Comparison of ENCODE assay signal across 16 cellular contexts in genomic region chr3:138943724-138944131, GRCh38. TPM values are rescaled to one million over a fixed set of nuclear protein-coding genes. Genes with fewer than 3 reads are reported as not detected.
DNase-seq lines count a peak whose midpoint lies in the region; ATAC-seq and TF ChIP-seq lines count a peak whose summit lies in the region.
"Had no signal": no experiment of that assay in that cellular context is flagged by ENCODE, and none has a peak within 500 bp of the region (broad histone marks: within the 10 kb centered on the region; RNA-seq: fewer than 3 reads in every experiment).

No MANE protein-coding gene starts in this region.

- H3K4me2 ChIP-seq in fibroblast of lung (ENCODE audit: extremely low read depth, insufficient read depth, low read length), result no peak overlapping the region
- peak overlapping the region; percentile 69 for H3K4me2 ChIP-seq in neural progenitor cell

- no peak overlapping the region for H2AFZ ChIP-seq in fibroblast of lung (ENCODE audit: low read length)
- H2AFZ ChIP-seq in neural progenitor cell (replicated peaks), result no peak overlapping the region

- peaks cover 88% of the 10 kb centered on the region for H3K27me3 Mint-ChIP-seq in activated CD4-positive, alpha-beta T cell treated with anti-CD3 and anti-CD28 coated beads, Interleukin-2, amount 10 ng/mL, durations not matched to agents 7 days and 5 days
- peaks cover 98% of the 10 kb centered on the region for H3K27me3 Mint-ChIP-seq in WTC11 (ENCODE audit: low read depth)
- H3K27me3 Mint-ChIP-seq in neural progenitor cell (ENCODE audit: insufficient read depth, low read depth), result peaks cover 81% of the 10 kb centered on the region

- H3F3A ChIP-seq in neural progenitor cell (ENCODE audit: low read depth), result peaks cover 20% of the 10 kb centered on the region

- DNase-seq in activated CD4-positive, alpha-beta T cell treated with anti-CD3 and anti-CD28 coated beads, Interleukin-2, amount 10 ng/mL, durations not matched to agents 7 days and 5 days, result no peak
- DNase-seq in activated CD4-positive, alpha-beta T cell treated with anti-CD3 and anti-CD28 coated beads for 48 hours, result no peak
- no peak for DNase-seq in WTC11 (ENCODE audit: low spot score)
- DNase-seq in fibroblast of lung (ENCODE audit: low read depth in 2 of 2), result peak; percentile 15 to 58
- peak; percentile 59 for DNase-seq in neural progenitor cell (ENCODE audit: low spot score)
- no peak for DNase-seq in superior temporal gyrus (ENCODE audit: extremely low spot score)
- no peak for DNase-seq in dedifferentiated amniotic fluid mesenchymal stem cell (ENCODE audit: extremely low spot score)
- no peak for DNase-seq in kidney glomerular epithelial cell (lab: John Stamatoyannopoulos, UW)
- DNase-seq: brain microvascular endothelial cell; DND-41; islet precursor cell; NCI-H146; NK-92 treated with Interleukin-12 subunit alpha and Interleukin-12 subunit beta, amount 100 ng/mL, for 24 hours; nucleus accumbens; uterus had no signal

- ATAC-seq in WTC11, result no peak

- H3K4me1 Mint-ChIP-seq in activated CD4-positive, alpha-beta T cell treated with anti-CD3 and anti-CD28 coated beads, Interleukin-2, amount 10 ng/mL, durations not matched to agents 7 days and 5 days, result peaks cover 25% of the 10 kb centered on the region
- H3K4me1 Mint-ChIP-seq in WTC11 (peaks cover 51% of the 10 kb centered on the region), neural progenitor cell (peaks cover 29% of the 10 kb centered on the region)

- no peak overlapping the region for H3K27ac ChIP-seq in fibroblast of lung (ENCODE audit: insufficient read depth, low read length)
- no peak overlapping the region for H3K27ac ChIP-seq in neural progenitor cell
- H3K27ac ChIP-seq: brain microvascular endothelial cell, esophagus muscularis mucosa, uterus had no signal

- TF ChIP-seq CTCF in WTC11 (IDR thresholded peaks at IDR 0.05) (no peak), fibroblast of lung (conservative IDR thresholded peaks at IDR 0.05 in 1 of 2, IDR thresholded peaks at IDR 0.05 in 1 of 2; ENCODE audit: low read depth in 1 of 2, low read length in 2 of 2) (no peak), neural progenitor cell (IDR thresholded peaks at IDR 0.05) (no peak)

- H4K20me1 ChIP-seq in fibroblast of lung (ENCODE audit: control insufficient read depth, extremely low read depth, insufficient read depth, low read length) (no peaks in the 10 kb centered on the region), neural progenitor cell (ENCODE audit: low read depth) (peaks cover 94% of the 10 kb centered on the region)

- H3K27me3 ChIP-seq in fibroblast of lung (ENCODE audit: control insufficient read depth, insufficient read depth, low read length) (peaks cover 95% of the 10 kb centered on the region), neural progenitor cell (peaks cover 100% of the 10 kb centered on the region)

- H3K36me3 ChIP-seq in fibroblast of lung (ENCODE audit: control insufficient read depth, insufficient read depth, low read length) (no peaks in the 10 kb centered on the region), neural progenitor cell (no peaks in the 10 kb centered on the region)
- H3K36me3 ChIP-seq: brain microvascular endothelial cell, esophagus muscularis mucosa, uterus had no signal

- H3K4me1 ChIP-seq in fibroblast of lung (ENCODE audit: control insufficient read depth, extremely low read depth, insufficient read depth, low read length), result no peaks in the 10 kb centered on the region
- H3K4me1 ChIP-seq in neural progenitor cell, result peaks cover 49% of the 10 kb centered on the region

- H3K9me3 ChIP-seq in fibroblast of lung (ENCODE audit: control insufficient read depth, insufficient read depth, low read depth, low read length), result no peaks in the 10 kb centered on the region
- no peaks in the 10 kb centered on the region for H3K9me3 ChIP-seq in neural progenitor cell (ENCODE audit: low read depth)
- H3K9me3 ChIP-seq: esophagus muscularis mucosa, uterus had no signal

- POLR2A ChIA-PET in activated CD4-positive, alpha-beta T cell treated with anti-CD3 and anti-CD28 coated beads, Interleukin-2, amount 10 ng/mL, durations not matched to agents 7 days and 5 days (lab: Charles Lee), result no interaction called here
- POLR2A ChIA-PET in WTC11 (lab: Charles Lee), result no interaction called here

- H3K36me3 Mint-ChIP-seq in activated CD4-positive, alpha-beta T cell treated with anti-CD3 and anti-CD28 coated beads, Interleukin-2, amount 10 ng/mL, durations not matched to agents 7 days and 5 days (ENCODE audit: low read depth), result no peaks in the 10 kb centered on the region
- H3K36me3 Mint-ChIP-seq in WTC11 (no peaks in the 10 kb centered on the region; the same call in 1 of the 2 replicates), neural progenitor cell (no peaks in the 10 kb centered on the region)

- H3K79me2 ChIP-seq in fibroblast of lung (ENCODE audit: control insufficient read depth, insufficient read depth, low read length) (no peaks in the 10 kb centered on the region), neural progenitor cell (ENCODE audit: low read depth) (no peaks in the 10 kb centered on the region)

- H3K4me3 Mint-ChIP-seq in activated CD4-positive, alpha-beta T cell treated with anti-CD3 and anti-CD28 coated beads, Interleukin-2, amount 10 ng/mL, durations not matched to agents 7 days and 5 days, result no peak overlapping the region
- H3K4me3 Mint-ChIP-seq in WTC11 (peak overlapping the region; percentile 80), neural progenitor cell (peak overlapping the region; percentile 83)

- no peak overlapping the region for H3K9ac ChIP-seq in fibroblast of lung (ENCODE audit: insufficient read depth, low read length)
- H3K9ac ChIP-seq in neural progenitor cell, result no peak overlapping the region

- CTCF ChIA-PET in activated CD4-positive, alpha-beta T cell treated with anti-CD3 and anti-CD28 coated beads, Interleukin-2, amount 10 ng/mL, durations not matched to agents 7 days and 5 days (lab: Charles Lee), result interaction anchor here (0.6 kb wide), 1 partner anchor 19 kb away, joined by 3 read pairs; no protein-coding TSS in a partner anchor
- CTCF ChIA-PET in WTC11 (lab: Charles Lee), result interaction anchor here (2.1 to 9.6 kb wide), 5 partner anchors 5 to 385 kb away, joined by 6 to 158 read pairs (median 17); no protein-coding TSS in a partner anchor

- H3K27ac Mint-ChIP-seq in activated CD4-positive, alpha-beta T cell treated with anti-CD3 and anti-CD28 coated beads, Interleukin-2, amount 10 ng/mL, durations not matched to agents 7 days and 5 days, result peak overlapping the region; percentile 31
- H3K27ac Mint-ChIP-seq in WTC11 (no peak overlapping the region), neural progenitor cell (no peak overlapping the region)

- H3K9me3 Mint-ChIP-seq in activated CD4-positive, alpha-beta T cell treated with anti-CD3 and anti-CD28 coated beads, Interleukin-2, amount 10 ng/mL, durations not matched to agents 7 days and 5 days, result no peaks in the 10 kb centered on the region
- H3K9me3 Mint-ChIP-seq in WTC11, result no peaks in the 10 kb centered on the region
- no peaks in the 10 kb centered on the region for H3K9me3 Mint-ChIP-seq in neural progenitor cell

- H3K4me3 ChIP-seq in fibroblast of lung (replicated peaks in 1 of 4; ENCODE audit: control extremely low read depth in 1 of 4, insufficient read depth in 1 of 4, low read depth in 3 of 4, low read length in 4 of 4) (no peak overlapping the region), neural progenitor cell (no peak overlapping the region)

TF ChIP-seq in WTC11, 78 proteins besides CTCF, POLR2A, EP300 and RAD21 (continues in another document):
- TF ChIP-seq JAZF1 (CRISPR knock-in tag; IDR thresholded peaks at IDR 0.05) (no peak), OVOL2 (CRISPR knock-in tag; IDR thresholded peaks at IDR 0.05; ENCODE audit: borderline replicate concordance) (no peak), HMGA2 (CRISPR knock-in tag; IDR thresholded peaks at IDR 0.05) (no peak), ERG (CRISPR knock-in tag; IDR thresholded peaks at IDR 0.05) (no peak)

RNA-seq across cellular contexts. Expression of gene FOXL2, which starts 3.2 kb away (rescaled TPM):
- total RNA-seq in activated CD4-positive, alpha-beta T cell treated with anti-CD3 and anti-CD28 coated beads, Interleukin-2, amount 10 ng/mL, durations not matched to agents 7 days and 5 days, result not detected
- total RNA-seq in WTC11 (2021) (0.82 to 1.6 TPM (median 1.4 TPM) in 3 replicates), fibroblast of lung (under 0.01 TPM in 2 replicates), neural progenitor cell (ENCODE audit: low replicate concordance) (not detected in 2 replicates)
- polyA plus RNA-seq in fibroblast of lung, result 0.02 and 0.03 TPM in 2 replicates
- 0.06 and 0.07 TPM in 2 replicates for polyA plus RNA-seq in fibroblast of lung (2012)
- polyA minus RNA-seq in fibroblast of lung (ENCODE audit: low replicate concordance), result not detected in 2 replicates

RNA-seq across cellular contexts. Expression of gene FOXL2NB, which starts 3.3 kb away (rescaled TPM):
- total RNA-seq in activated CD4-positive, alpha-beta T cell treated with anti-CD3 and anti-CD28 coated beads, Interleukin-2, amount 10 ng/mL, durations not matched to agents 7 days and 5 days, result not detected
- total RNA-seq in WTC11 (2021) (2.2 to 5.1 TPM (median 2.9 TPM) in 3 replicates), fibroblast of lung (not detected in 2 replicates), neural progenitor cell (ENCODE audit: low replicate concordance) (0.09 TPM in 1 of 2 replicates, not detected in the other)
- 0.03 TPM in 1 of 2 replicates, not detected in the other for polyA plus RNA-seq in fibroblast of lung
- polyA plus RNA-seq in fibroblast of lung (2012), result not detected in 2 replicates
- polyA minus RNA-seq in fibroblast of lung (ENCODE audit: low replicate concordance), result not detected in 2 replicates
- total RNA-seq: esophagus muscularis mucosa had no signal

Comparison
In these comparisons a context has a peak if more than half of its experiments do, and no peak if none do; other contexts are left out.
1. DNase-seq: peak in fibroblast of lung (2 of 2) and neural progenitor cell (single experiment); none in activated CD4-positive, alpha-beta T cell treated with anti-CD3 and anti-CD28 coated beads, Interleukin-2, amount 10 ng/mL, durations not matched to agents 7 days and 5 days (single experiment), activated CD4-positive, alpha-beta T cell treated with anti-CD3 and anti-CD28 coated beads for 48 hours (single experiment), WTC11 (single experiment), superior temporal gyrus (single experiment), dedifferentiated amniotic fluid mesenchymal stem cell (single experiment) and kidney glomerular epithelial cell (single experiment).